ENCODE assay signal across 8 cellular contexts in genomic region chr3:33131328-33132018, GRCh38. TPM values are rescaled to one million over a fixed set of nuclear protein-coding genes. Genes with fewer than 3 reads are reported as not detected.
DNase-seq lines count a peak whose midpoint lies in the region; ATAC-seq, FAIRE-seq and TF ChIP-seq lines count a peak whose summit lies in the region.

No MANE protein-coding gene starts in this region.

- no peak overlapping the region for H2AFZ ChIP-seq in PC-3 (ENCODE audit: low read length)

- no peak for FAIRE-seq in small intestine (lab: Jason Lieb, UNC)

- no peaks in the 10 kb centered on the region for H4K20me1 ChIP-seq in PC-3 (ENCODE audit: low read length)

- CTCF ChIA-PET in PC-3 (lab: Charles Lee), result interaction anchor here (0.5 to 1.7 kb wide), 8 partner anchors 9 to 656 kb away, joined by 3 to 64 read pairs (median 4); no protein-coding TSS in a partner anchor

- DNase-seq in DMS 273 (lab: John Stamatoyannopoulos, UW; ENCODE audit: unreplicated experiment) (peak; percentile 66), DMS 273 treated with DMSO at 0.1 percent for 48 hours (lab: John Stamatoyannopoulos, UW) (no peak), PC-3 (peak; percentile 85), astrocyte of the cerebellum (ENCODE audit: low read depth) (peak; percentile 81), iPS DF 19.7 (ENCODE audit: low read depth, low spot score) (peak; percentile 85), small intestine (peak; percentile 63)

- peak; percentile 85 for ATAC-seq in GM21529 (IDR thresholded peaks at IDR 0.05; ENCODE audit: unreplicated experiment)
- peak; percentile 83 for ATAC-seq in PC-3

- H3K36me3 ChIP-seq in HUES48 (ENCODE audit: control insufficient read depth, insufficient read depth, low read length), result peaks cover 50% of the 10 kb centered on the region
- H3K36me3 ChIP-seq in PC-3 (ENCODE audit: low read depth, low read length), result peaks cover 61% of the 10 kb centered on the region
- H3K36me3 ChIP-seq in small intestine (ENCODE audit: control insufficient read depth in 2 of 2, insufficient read depth in 2 of 2, low read length in 2 of 2), result peaks cover 5 to 14% of the 10 kb centered on the region in 2 donors

- peak; percentile 94 for TF ChIP-seq CTCF in PC-3 (conservative IDR thresholded peaks at IDR 0.05; ENCODE audit: low read depth, low read length)
- peak; percentile 69 for TF ChIP-seq CTCF in astrocyte of the cerebellum (IDR thresholded peaks at IDR 0.05; ENCODE audit: low read depth, low read length, missing control alignments)

- intact Hi-C loops in PC-3 (cut with micrococcal nuclease), result loop anchor here (1.0 to 5.0 kb wide), 6 partner anchors 121 to 656 kb away; partner anchors contain the start of gene CLASP2

- no peak overlapping the region for H3K4me3 ChIP-seq in HUES48 (ENCODE audit: low read depth, low read length)
- H3K4me3 ChIP-seq in PC-3 (ENCODE audit: low read length), result no peak overlapping the region
- H3K4me3 ChIP-seq in astrocyte of the cerebellum (ENCODE audit: low read depth, low read length), result no peak overlapping the region
- no peak overlapping the region for H3K4me3 ChIP-seq in small intestine (ENCODE audit: low read depth in 1 of 2, low read length in 2 of 2)

- no peaks in the 10 kb centered on the region for H3K9me2 ChIP-seq in PC-3 (replicated peaks; ENCODE audit: low read length)

- no peak overlapping the region for H3K4me2 ChIP-seq in PC-3 (ENCODE audit: low read length)

- H3K4me1 ChIP-seq in HUES48 (ENCODE audit: control insufficient read depth, insufficient read depth, low read length) (peaks cover 8% of the 10 kb centered on the region), PC-3 (ENCODE audit: insufficient read depth, low read length) (0 out of 2 replicates have a peak, but pooled peaks cover 3% of the 10 kb centered on the region), small intestine (ENCODE audit: control insufficient read depth in 2 of 2, insufficient read depth in 1 of 2, low read depth in 1 of 2, low read length in 1 of 2) (no peaks in the 10 kb centered on the region)

- POLR2A ChIA-PET in PC-3 (lab: Charles Lee; ENCODE audit: unreplicated experiment), result no interaction called here

- 15 to 39% (median 20%) methylated on average over 6 of the region's 6 CpGs for WGBS in small intestine, 3 donors

- no peaks in the 10 kb centered on the region for H3K27me3 ChIP-seq in HUES48 (ENCODE audit: control insufficient read depth, insufficient read depth, low read length)
- no peaks in the 10 kb centered on the region for H3K27me3 ChIP-seq in PC-3 (ENCODE audit: low read length)
- H3K27me3 ChIP-seq in small intestine (ENCODE audit: control insufficient read depth in 2 of 2, insufficient read depth in 2 of 2, low read length in 2 of 2), result no peaks in the 10 kb centered on the region

- in situ Hi-C loops in astrocyte of the cerebellum (cut with HindIII; ENCODE audit: low sequenced_read_pairs), result no loop called here

- H3K79me2 ChIP-seq in PC-3 (ENCODE audit: low read length), result no peaks in the 10 kb centered on the region

- no peak overlapping the region for H3K9ac ChIP-seq in HUES48 (ENCODE audit: low read depth, low read length)
- no peak overlapping the region for H3K9ac ChIP-seq in PC-3 (ENCODE audit: low read length)

- BruUV-seq in PC-3 (replicated peaks; lab: Mats Ljungman, UMichigan), result no TSS peak

- H3K9me3 ChIP-seq in HUES48 (ENCODE audit: control insufficient read depth, insufficient read depth, low read length) (no peaks in the 10 kb centered on the region), PC-3 (ENCODE audit: low read length) (no peaks in the 10 kb centered on the region), small intestine (ENCODE audit: control insufficient read depth, low read depth) (no peaks in the 10 kb centered on the region)

- no peaks in the 10 kb centered on the region for H3F3A ChIP-seq in PC-3 (ENCODE audit: low read length, unreplicated experiment)

- peak overlapping the region; percentile 53 for H3K27ac ChIP-seq in HUES48 (ENCODE audit: low read depth, low read length)
- H3K27ac ChIP-seq in PC-3 (ENCODE audit: low read length), result no peak overlapping the region
- no peak overlapping the region for H3K27ac ChIP-seq in small intestine (ENCODE audit: low read depth in 1 of 2, low read length in 1 of 2)

RNA-seq across cellular contexts. Expression of gene CRTAP, which starts 17.7 kb away (rescaled TPM):
- 174 and 184 TPM in 2 replicates for total RNA-seq in PC-3 (2014; rRNA removed)
- 10 to 100 TPM; 13.0 to 90.7 (median 50.8) TPM for polyA plus RNA-seq in small intestine

RNA-seq across cellular contexts. Expression of gene GLB1, which starts 34.5 kb away (rescaled TPM):
- 27.3 and 36.4 TPM in 2 replicates for total RNA-seq in PC-3 (2014; rRNA removed)
- polyA plus RNA-seq in small intestine, result 10 to 100 TPM; 19.2 to 29.8 (median 19.5) TPM

RNA-seq across cellular contexts. Expression of gene TMPPE, which starts 34.5 kb away (rescaled TPM):
- total RNA-seq in PC-3 (2014; rRNA removed), result 4.2 and 4.7 TPM in 2 replicates
- 1 to 10 TPM in 1 of 3 donors, under 1 TPM in 1, not detected in 1; 0.27 to 2.2 TPM for polyA plus RNA-seq in small intestine
